ENCODE assay signal across 9 cellular contexts in the genomic region with DNA sequence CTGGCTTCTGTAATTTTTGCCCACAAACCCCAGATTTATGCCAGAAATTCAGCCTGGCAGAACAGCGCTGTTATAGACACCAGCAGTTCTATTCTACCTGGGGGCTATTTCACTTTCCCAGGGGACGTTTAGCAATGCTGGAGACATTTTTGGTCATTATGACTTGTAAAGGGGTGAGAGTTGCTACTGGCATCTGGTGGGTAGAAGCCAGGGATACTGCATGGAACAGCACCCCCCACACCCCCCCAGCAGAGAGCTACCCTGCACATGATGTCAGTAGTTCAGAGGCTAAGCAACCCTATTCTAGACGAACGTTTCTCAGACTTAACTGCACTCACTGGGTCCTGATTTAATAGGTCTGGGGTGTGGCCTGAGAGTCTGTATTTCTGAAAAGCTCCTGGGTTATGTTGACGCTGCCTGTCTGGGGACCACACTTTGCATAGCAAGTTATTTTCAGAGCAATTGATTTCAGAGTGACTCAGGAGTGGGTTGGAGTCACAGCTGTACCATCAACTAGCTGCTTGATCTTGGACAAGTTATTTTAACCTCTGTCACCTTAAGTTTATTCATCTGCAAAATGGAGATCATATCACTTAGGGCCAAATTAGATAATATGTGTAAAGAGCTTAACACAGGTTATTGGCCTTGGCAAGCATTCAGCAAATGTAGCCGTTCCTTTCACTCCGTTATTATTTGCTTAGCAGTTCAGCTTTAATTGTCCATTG. TPM values are rescaled to one million over a fixed set of nuclear protein-coding genes. Genes with fewer than 3 reads are reported as not detected.
DNase-seq lines count a peak whose midpoint lies in the region; ATAC-seq and TF ChIP-seq lines count a peak whose summit lies in the region.
"Had no signal": no experiment of that assay in that cellular context is flagged by ENCODE, and none has a peak within 500 bp of the region (broad histone marks: within the 10 kb centered on the region; RNA-seq: fewer than 3 reads in every experiment).

No MANE protein-coding gene starts in this region.

- no peak overlapping the region for H3K9ac ChIP-seq in mammary epithelial cell (ENCODE audit: insufficient read depth, low read length)

- H3K79me2 ChIP-seq in mammary epithelial cell (ENCODE audit: insufficient read depth, low read length) = peaks cover 81% of the 10 kb centered on the region

- H3K36me3 Mint-ChIP-seq in activated CD8-positive, alpha-beta T cell treated with anti-CD3 and anti-CD28 coated beads for 36 hours (ENCODE audit: low read depth) = peaks cover 10% of the 10 kb centered on the region
- H3K36me3 Mint-ChIP-seq in activated CD8-positive, alpha-beta T cell treated with anti-CD3 and anti-CD28 coated beads, Interleukin-2, amount 10 ng/mL, durations not matched to agents 7 days and 5 days (ENCODE audit: low read depth) = peaks cover 69% of the 10 kb centered on the region
- peaks cover 57 to 70% of the 10 kb centered on the region in 2 donors for H3K36me3 Mint-ChIP-seq in stimulated activated naive B cell treated with anti-CD40 and anti-IgM and Interleukin-4, amounts not matched to agents 10 μg/mL and 1 μg/mL and 100 μg/mL, for 72 hours
- H3K36me3 Mint-ChIP-seq in immature natural killer cell = peaks cover 0 to 7% (median 4%) of the 10 kb centered on the region in 3 donors

- 80% methylated on average over 7 of the region's 7 CpGs for WGBS in mammary epithelial cell (ENCODE audit: low coverage, missing lambda C conversion rate)

- H3K9me3 Mint-ChIP-seq in activated CD8-positive, alpha-beta T cell treated with anti-CD3 and anti-CD28 coated beads for 36 hours = peaks cover 6% of the 10 kb centered on the region
- no peaks in the 10 kb centered on the region for H3K9me3 Mint-ChIP-seq in activated CD8-positive, alpha-beta T cell treated with anti-CD3 and anti-CD28 coated beads, Interleukin-2, amount 10 ng/mL, durations not matched to agents 7 days and 5 days (ENCODE audit: insufficient read depth)
- peaks cover 5 to 10% of the 10 kb centered on the region in 2 donors for H3K9me3 Mint-ChIP-seq in stimulated activated naive B cell treated with anti-CD40 and anti-IgM and Interleukin-4, amounts not matched to agents 10 μg/mL and 1 μg/mL and 100 μg/mL, for 72 hours
- no peaks in the 10 kb centered on the region for H3K9me3 Mint-ChIP-seq in immature natural killer cell
- H3K9me3 Mint-ChIP-seq: activated naive CD4-positive, alpha-beta T cell treated with anti-CD3 and anti-CD28 coated beads, Interleukin-2, amount 50 U/mL, for 24 hours had no signal

- no peaks in the 10 kb centered on the region for H3K36me3 ChIP-seq in mammary epithelial cell (ENCODE audit: insufficient read depth, low read length)
- no peaks in the 10 kb centered on the region for H3K36me3 ChIP-seq in SJCRH30

- no peaks in the 10 kb centered on the region for H3K27me3 Mint-ChIP-seq in activated CD8-positive, alpha-beta T cell treated with anti-CD3 and anti-CD28 coated beads for 36 hours
- H3K27me3 Mint-ChIP-seq in activated CD8-positive, alpha-beta T cell treated with anti-CD3 and anti-CD28 coated beads, Interleukin-2, amount 10 ng/mL, durations not matched to agents 7 days and 5 days (ENCODE audit: low read depth) = no peaks in the 10 kb centered on the region
- H3K27me3 Mint-ChIP-seq in stimulated activated naive B cell treated with anti-CD40 and anti-IgM and Interleukin-4, amounts not matched to agents 10 μg/mL and 1 μg/mL and 100 μg/mL, for 72 hours = no peaks in the 10 kb centered on the region
- peaks cover 3 to 6% (median 6%) of the 10 kb centered on the region in 3 donors for H3K27me3 Mint-ChIP-seq in immature natural killer cell (ENCODE audit: low read depth in 3 of 3)
- H3K27me3 Mint-ChIP-seq: activated naive CD4-positive, alpha-beta T cell treated with anti-CD3 and anti-CD28 coated beads, Interleukin-2, amount 50 U/mL, for 24 hours had no signal

- intact Hi-C loops in activated CD8-positive, alpha-beta T cell treated with anti-CD3 and anti-CD28 coated beads for 36 hours (cut with micrococcal nuclease) = no loop called here
- intact Hi-C loops in mammary epithelial cell (cut with micrococcal nuclease) = no loop called here

- no TSS peak for BruUV-seq in mammary epithelial cell (replicated peaks; lab: Mats Ljungman, UMichigan)

- H3K4me1 ChIP-seq in mammary epithelial cell (ENCODE audit: insufficient read depth, low read length) (no peaks in the 10 kb centered on the region), SJCRH30 (no peaks in the 10 kb centered on the region)

- H3K27ac ChIP-seq in mammary epithelial cell (ENCODE audit: insufficient read depth, low read depth, low read length) (no peak overlapping the region), SJCRH30 (no peak overlapping the region)

- H4K20me1 ChIP-seq in mammary epithelial cell (ENCODE audit: insufficient read depth, low read length) = no peaks in the 10 kb centered on the region

- peaks cover 71% of the 10 kb centered on the region for H3K4me1 Mint-ChIP-seq in activated CD8-positive, alpha-beta T cell treated with anti-CD3 and anti-CD28 coated beads for 36 hours (ENCODE audit: low read depth)
- H3K4me1 Mint-ChIP-seq in activated CD8-positive, alpha-beta T cell treated with anti-CD3 and anti-CD28 coated beads, Interleukin-2, amount 10 ng/mL, durations not matched to agents 7 days and 5 days (ENCODE audit: low read depth) = peaks cover 95% of the 10 kb centered on the region
- H3K4me1 Mint-ChIP-seq in stimulated activated naive B cell treated with anti-CD40 and anti-IgM and Interleukin-4, amounts not matched to agents 10 μg/mL and 1 μg/mL and 100 μg/mL, for 72 hours = peaks cover 73 to 97% of the 10 kb centered on the region in 2 donors
- H3K4me1 Mint-ChIP-seq in immature natural killer cell = peaks cover 98 to 99% of the 10 kb centered on the region in 2 donors

- no peak overlapping the region for H2AFZ ChIP-seq in mammary epithelial cell (ENCODE audit: low read depth, low read length)

- no peak overlapping the region for H3K27ac Mint-ChIP-seq in activated CD8-positive, alpha-beta T cell treated with anti-CD3 and anti-CD28 coated beads for 36 hours
- no peak overlapping the region for H3K27ac Mint-ChIP-seq in activated CD8-positive, alpha-beta T cell treated with anti-CD3 and anti-CD28 coated beads, Interleukin-2, amount 10 ng/mL, durations not matched to agents 7 days and 5 days
- peak overlapping the region; percentile 82 for H3K27ac Mint-ChIP-seq in stimulated activated naive B cell treated with anti-CD40 and anti-IgM and Interleukin-4, amounts not matched to agents 10 μg/mL and 1 μg/mL and 100 μg/mL, for 72 hours
- peak overlapping the region in 1 of 6 donors; percentile 58 for H3K27ac Mint-ChIP-seq in immature natural killer cell
- H3K27ac Mint-ChIP-seq: activated naive CD4-positive, alpha-beta T cell treated with anti-CD3 and anti-CD28 coated beads, Interleukin-2, amount 50 U/mL, for 24 hours had no signal

- CTCF ChIA-PET in activated CD8-positive, alpha-beta T cell treated with anti-CD3 and anti-CD28 coated beads for 36 hours (lab: Charles Lee) = interaction anchor here (1.7 kb wide), 1 partner anchor 123 kb away, joined by 4 read pairs; no protein-coding TSS in a partner anchor
- CTCF ChIA-PET in activated CD8-positive, alpha-beta T cell treated with anti-CD3 and anti-CD28 coated beads, Interleukin-2, amount 10 ng/mL, durations not matched to agents 7 days and 5 days (lab: Charles Lee) = interaction anchor here (1.4 to 1.6 kb wide), 3 partner anchors 11 to 123 kb away, joined by 3 read pairs; no protein-coding TSS in a partner anchor
- CTCF ChIA-PET in mammary epithelial cell (lab: Charles Lee; ENCODE audit: low non-redundant PET) = no interaction called here

- dilution Hi-C loops in mammary epithelial cell (cut with HindIII; ENCODE audit: low sequenced_read_pairs) = no loop called here

- no peak for TF ChIP-seq CTCF in activated CD8-positive, alpha-beta T cell treated with anti-CD3 and anti-CD28 coated beads for 36 hours (IDR thresholded peaks at IDR 0.05)
- no peak for TF ChIP-seq CTCF in mammary epithelial cell (conservative IDR thresholded peaks at IDR 0.05 in 1 of 2, IDR thresholded peaks at IDR 0.05 in 1 of 2; ENCODE audit: extremely low read depth in 1 of 2, insufficient read depth in 1 of 2, low read depth in 1 of 2, low read length in 2 of 2)

- H3K9me3 ChIP-seq in mammary epithelial cell (replicated peaks; ENCODE audit: insufficient read depth, low read length) (no peaks in the 10 kb centered on the region), SJCRH30 (replicated peaks) (no peaks in the 10 kb centered on the region)

- POLR2A ChIA-PET in activated CD8-positive, alpha-beta T cell treated with anti-CD3 and anti-CD28 coated beads for 36 hours (lab: Charles Lee) = no interaction called here
- POLR2A ChIA-PET in activated CD8-positive, alpha-beta T cell treated with anti-CD3 and anti-CD28 coated beads, Interleukin-2, amount 10 ng/mL, durations not matched to agents 7 days and 5 days (lab: Charles Lee) = no interaction called here

- no peak for DNase-seq in activated CD8-positive, alpha-beta T cell treated with anti-CD3 and anti-CD28 coated beads for 36 hours
- no peak for DNase-seq in activated CD8-positive, alpha-beta T cell treated with anti-CD3 and anti-CD28 coated beads, Interleukin-2, amount 10 ng/mL, durations not matched to agents 7 days and 5 days
- DNase-seq in NCI-H2029 treated with DMSO at 0.1 percent for 48 hours (lab: John Stamatoyannopoulos, UW) (peak; percentile 85), mammary epithelial cell (no peak), immature natural killer cell (no peak), SJCRH30 (no peak)
- peak; percentile 46 for DNase-seq in stimulated activated naive B cell treated with anti-CD40 and anti-IgM and Interleukin-4, amounts not matched to agents 10 μg/mL and 1 μg/mL and 100 μg/mL, for 72 hours

- ATAC-seq in activated CD8-positive, alpha-beta T cell treated with anti-CD3 and anti-CD28 coated beads for 36 hours = peak; percentile 21
- ATAC-seq in activated CD8-positive, alpha-beta T cell treated with anti-CD3 and anti-CD28 coated beads, Interleukin-2, amount 10 ng/mL, durations not matched to agents 7 days and 5 days = no peak
- peak; percentile 88 for ATAC-seq in HG02938 (IDR thresholded peaks at IDR 0.05; ENCODE audit: unreplicated experiment)
- peak; percentile 91 to 95 for ATAC-seq in stimulated activated naive B cell treated with anti-CD40 and anti-IgM and Interleukin-4, amounts not matched to agents 10 μg/mL and 1 μg/mL and 100 μg/mL, for 72 hours (replicated peaks)

- H3K27me3 ChIP-seq in mammary epithelial cell (ENCODE audit: insufficient read depth, low read length) (no peaks in the 10 kb centered on the region), SJCRH30 (no peaks in the 10 kb centered on the region)

- H3K4me3 ChIP-seq in mammary epithelial cell (replicated peaks in 1 of 3; ENCODE audit: insufficient read depth in 1 of 3, low read depth in 2 of 3, low read length in 3 of 3) = no peak overlapping the region
- no peak overlapping the region for H3K4me3 ChIP-seq in SJCRH30

- no peak overlapping the region for H3K4me2 ChIP-seq in mammary epithelial cell (ENCODE audit: insufficient read depth, low read depth, low read length)

- no peak overlapping the region for H3K4me3 Mint-ChIP-seq in activated CD8-positive, alpha-beta T cell treated with anti-CD3 and anti-CD28 coated beads for 36 hours
- H3K4me3 Mint-ChIP-seq in activated CD8-positive, alpha-beta T cell treated with anti-CD3 and anti-CD28 coated beads, Interleukin-2, amount 10 ng/mL, durations not matched to agents 7 days and 5 days = no peak overlapping the region
- H3K4me3 Mint-ChIP-seq in stimulated activated naive B cell treated with anti-CD40 and anti-IgM and Interleukin-4, amounts not matched to agents 10 μg/mL and 1 μg/mL and 100 μg/mL, for 72 hours = peak overlapping the region in 1 of 2 donors; percentile 11
- H3K4me3 Mint-ChIP-seq in immature natural killer cell = no peak overlapping the region
- H3K4me3 Mint-ChIP-seq: activated naive CD4-positive, alpha-beta T cell treated with anti-CD3 and anti-CD28 coated beads, Interleukin-2, amount 50 U/mL, for 24 hours had no signal

- in situ Hi-C loops in mammary epithelial cell (cut with MboI; ENCODE audit: low sequenced_read_pairs in 2 of 2) = no loop called here

RNA-seq across cellular contexts. Expression of a gene that starts 48.5 kb away (rescaled TPM):
- 10 to 100 TPM; 30.9 to 33.9 TPM for total RNA-seq in activated CD8-positive, alpha-beta T cell treated with anti-CD3 and anti-CD28 coated beads for 36 hours
- total RNA-seq in activated CD8-positive, alpha-beta T cell treated with anti-CD3 and anti-CD28 coated beads, Interleukin-2, amount 10 ng/mL, durations not matched to agents 7 days and 5 days = 10 to 100 TPM; 82.1 to 85.2 TPM
- 10 to 100 TPM in 1 of 2 donors, 1 to 10 TPM in 1; 7.7 to 35.5 TPM for total RNA-seq in mammary epithelial cell
- 30.3 TPM for polyA plus RNA-seq in mammary epithelial cell
- polyA minus RNA-seq in mammary epithelial cell = 64.5 TPM
- polyA plus RNA-seq in immature natural killer cell = 10 to 100 TPM; 42.5 to 90.1 (median 78.4) TPM
- total RNA-seq in SJCRH30 (2014; rRNA removed; shearing (Covaris generic)) = 31.8 and 37.0 TPM in 2 replicates

Comparison
In these comparisons a context has a peak if more than half of its experiments do, and no peak if none do; other contexts are left out.
1. DNase-seq: peak in NCI-H2029 treated with DMSO at 0.1 percent for 48 hours (single experiment) and stimulated activated naive B cell treated with anti-CD40 and anti-IgM and Interleukin-4, amounts not matched to agents 10 μg/mL and 1 μg/mL and 100 μg/mL, for 72 hours (single experiment); none in activated CD8-positive, alpha-beta T cell treated with anti-CD3 and anti-CD28 coated beads for 36 hours (single experiment), activated CD8-positive, alpha-beta T cell treated with anti-CD3 and anti-CD28 coated beads, Interleukin-2, amount 10 ng/mL, durations not matched to agents 7 days and 5 days (single experiment), mammary epithelial cell (single experiment), immature natural killer cell (0 of 3) and SJCRH30 (0 of 2).